9 cellular contexts compared by ENCODE assay signal in genomic region chr3:11624161-11624560, GRCh38. TPM values are rescaled to one million over a fixed set of nuclear protein-coding genes. Genes with fewer than 3 reads are reported as not detected.
DNase-seq lines count a peak whose midpoint lies in the region; ATAC-seq, FAIRE-seq and TF ChIP-seq lines count a peak whose summit lies in the region.
"Had no signal": no experiment of that assay in that cellular context is flagged by ENCODE, and none has a peak within 500 bp of the region (broad histone marks: within the 10 kb centered on the region; RNA-seq: fewer than 3 reads in every experiment).

No MANE protein-coding gene starts in this region.

- peak in 3 of 7 experiments; percentile 34 to 70 (median 41) for DNase-seq in CD8-positive, alpha-beta T cell
- peak; percentile 42 for DNase-seq in T follicular helper cell (ENCODE audit: low read depth)
- DNase-seq in activated naive CD4-positive, alpha-beta T cell treated with anti-CD3 and anti-CD28 coated beads, Interleukin-2, amount 50 U/mL, for 72 hours (ENCODE audit: low spot score in 2 of 2): peak; percentile 71 to 80
- peak; percentile 72 for DNase-seq in retinal pigment epithelial cell (ENCODE audit: low read depth)
- no peak for DNase-seq in D721Med (ENCODE audit: insufficient read length, low spot score)
- no peak for DNase-seq in NOMO-1 (lab: John Stamatoyannopoulos, UW; ENCODE audit: unreplicated experiment in 2 of 2)
- DNase-seq in epidermal melanocyte (ENCODE audit: insufficient read length, low spot score): no peak
- no peak for DNase-seq in sciatic nerve (ENCODE audit: low spot score)
- DNase-seq: occipital lobe had no signal

- no peaks in the 10 kb centered on the region for H3K9me3 Mint-ChIP-seq in CD8-positive, alpha-beta T cell
- no peaks in the 10 kb centered on the region for H3K9me3 Mint-ChIP-seq in activated naive CD4-positive, alpha-beta T cell treated with anti-CD3 and anti-CD28 coated beads, Interleukin-2, amount 50 U/mL, for 72 hours

- CTCF ChIA-PET in CD8-positive, alpha-beta T cell (lab: Charles Lee): interaction anchor here (0.9 to 2.7 kb wide), 3 partner anchors 17 to 387 kb away, joined by 3 to 11 read pairs (median 3); no protein-coding TSS in a partner anchor

- no peaks in the 10 kb centered on the region for H3K9me3 ChIP-seq in CD8-positive, alpha-beta T cell (ENCODE audit: low read length)

- no peak for FAIRE-seq in D721Med (lab: Jason Lieb, UNC)

- H3K4me1 Mint-ChIP-seq in CD8-positive, alpha-beta T cell (ENCODE audit: low read depth): peaks cover 65% of the 10 kb centered on the region

- H3K36me3 Mint-ChIP-seq in CD8-positive, alpha-beta T cell: peaks cover 7% of the 10 kb centered on the region
- H3K36me3 Mint-ChIP-seq in activated naive CD4-positive, alpha-beta T cell treated with anti-CD3 and anti-CD28 coated beads, Interleukin-2, amount 50 U/mL, for 72 hours: no peaks in the 10 kb centered on the region

- POLR2A ChIA-PET in CD8-positive, alpha-beta T cell (lab: Charles Lee): interaction anchor here (0.6 kb wide), 1 partner anchor 61 kb away, joined by 3 read pairs; no protein-coding TSS in a partner anchor

- H3K27ac Mint-ChIP-seq in CD8-positive, alpha-beta T cell: peak overlapping the region; percentile 82
- H3K27ac Mint-ChIP-seq in activated naive CD4-positive, alpha-beta T cell treated with anti-CD3 and anti-CD28 coated beads, Interleukin-2, amount 50 U/mL, for 72 hours: peak overlapping the region; percentile 92 to 97

- peaks cover 45% of the 10 kb centered on the region for H3K4me1 ChIP-seq in CD8-positive, alpha-beta T cell (ENCODE audit: insufficient read depth, low read length)

- no peaks in the 10 kb centered on the region for H3K27me3 Mint-ChIP-seq in CD8-positive, alpha-beta T cell (ENCODE audit: low read depth)

- intact Hi-C loops in CD8-positive, alpha-beta T cell (cut with DNase I, micrococcal nuclease): loop anchor here in 1 of 2 experiments (2.0 kb wide), 1 partner anchor 19 kb away; the partner anchor contains the start of gene VGLL4
- intact Hi-C loops in sciatic nerve (cut with DNase I): no loop called here

- TF ChIP-seq CTCF in CD8-positive, alpha-beta T cell (IDR thresholded peaks at IDR 0.05): no peak
- TF ChIP-seq CTCF in retinal pigment epithelial cell (conservative IDR thresholded peaks at IDR 0.05; ENCODE audit: low read depth, low read length) (no peak), D721Med (IDR thresholded peaks at IDR 0.05; ENCODE audit: insufficient read depth, missing control alignments) (no peak)

- peak overlapping the region; percentile 15 for H3K27ac ChIP-seq in CD8-positive, alpha-beta T cell (ENCODE audit: low read depth, low read length)

- H3K4me3 ChIP-seq in CD8-positive, alpha-beta T cell (ENCODE audit: low read depth, low read length): no peak overlapping the region
- no peak overlapping the region for H3K4me3 ChIP-seq in retinal pigment epithelial cell (ENCODE audit: low read length)

- no peaks in the 10 kb centered on the region for H3K36me3 ChIP-seq in CD8-positive, alpha-beta T cell (ENCODE audit: insufficient read depth, low read length)

- ATAC-seq in CD8-positive, alpha-beta T cell: peak; percentile 91
- ATAC-seq in activated naive CD4-positive, alpha-beta T cell treated with anti-CD3 and anti-CD28 coated beads, Interleukin-2, amount 50 U/mL, for 72 hours: peak; percentile 87 to 92
- ATAC-seq in sciatic nerve: no peak

- H3K4me3 Mint-ChIP-seq in CD8-positive, alpha-beta T cell: peak overlapping the region; percentile 68

- no peaks in the 10 kb centered on the region for H3K27me3 ChIP-seq in CD8-positive, alpha-beta T cell (ENCODE audit: insufficient read depth, low read length)

RNA-seq across cellular contexts. Expression of gene VGLL4, which starts 19.6 kb away (rescaled TPM):
- total RNA-seq in CD8-positive, alpha-beta T cell: 10 to 100 TPM; 13.8 to 14.1 TPM
- total RNA-seq in activated naive CD4-positive, alpha-beta T cell treated with anti-CD3 and anti-CD28 coated beads, Interleukin-2, amount 50 U/mL, for 72 hours: 10 to 100 TPM; 14.8 to 24.9 TPM
- total RNA-seq in sciatic nerve: 96.5 TPM

Comparison
In these comparisons a context has a peak if more than half of its experiments do, and no peak if none do; other contexts are left out.
1. DNase-seq: peak in T follicular helper cell (single experiment), activated naive CD4-positive, alpha-beta T cell treated with anti-CD3 and anti-CD28 coated beads, Interleukin-2, amount 50 U/mL, for 72 hours (2 of 2) and retinal pigment epithelial cell (single experiment); none in D721Med (single experiment), NOMO-1 (0 of 2), epidermal melanocyte (single experiment) and sciatic nerve (single experiment).